In the genomic region with DNA sequence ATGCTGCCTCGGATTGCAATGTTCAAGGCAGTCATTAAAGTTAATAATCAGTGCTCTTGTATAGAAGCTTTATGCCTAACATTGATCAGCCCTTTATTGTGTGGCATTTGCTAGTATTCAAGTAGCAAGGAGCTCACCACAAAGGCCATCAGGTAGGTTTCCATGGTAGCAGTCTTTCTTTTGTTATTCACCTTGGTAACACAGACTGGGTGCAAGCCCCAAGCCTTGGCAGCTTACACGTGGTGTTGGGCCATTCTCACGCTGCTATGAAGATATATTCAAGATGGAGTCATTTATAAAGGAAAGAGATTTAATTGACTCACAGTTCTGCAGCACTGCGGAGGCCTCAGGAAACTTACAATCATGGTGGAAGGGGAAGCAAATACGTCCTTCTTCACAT, we compare ENCODE assay signal across 1 cellular context.
TF ChIP-seq lines count a peak whose summit lies in the region.

No MANE protein-coding gene starts in this region.

TF ChIP-seq in GM23338, 12 proteins besides CTCF, POLR2A, EP300 and RAD21 (continued from another document):
- TF ChIP-seq, protein P1, sequence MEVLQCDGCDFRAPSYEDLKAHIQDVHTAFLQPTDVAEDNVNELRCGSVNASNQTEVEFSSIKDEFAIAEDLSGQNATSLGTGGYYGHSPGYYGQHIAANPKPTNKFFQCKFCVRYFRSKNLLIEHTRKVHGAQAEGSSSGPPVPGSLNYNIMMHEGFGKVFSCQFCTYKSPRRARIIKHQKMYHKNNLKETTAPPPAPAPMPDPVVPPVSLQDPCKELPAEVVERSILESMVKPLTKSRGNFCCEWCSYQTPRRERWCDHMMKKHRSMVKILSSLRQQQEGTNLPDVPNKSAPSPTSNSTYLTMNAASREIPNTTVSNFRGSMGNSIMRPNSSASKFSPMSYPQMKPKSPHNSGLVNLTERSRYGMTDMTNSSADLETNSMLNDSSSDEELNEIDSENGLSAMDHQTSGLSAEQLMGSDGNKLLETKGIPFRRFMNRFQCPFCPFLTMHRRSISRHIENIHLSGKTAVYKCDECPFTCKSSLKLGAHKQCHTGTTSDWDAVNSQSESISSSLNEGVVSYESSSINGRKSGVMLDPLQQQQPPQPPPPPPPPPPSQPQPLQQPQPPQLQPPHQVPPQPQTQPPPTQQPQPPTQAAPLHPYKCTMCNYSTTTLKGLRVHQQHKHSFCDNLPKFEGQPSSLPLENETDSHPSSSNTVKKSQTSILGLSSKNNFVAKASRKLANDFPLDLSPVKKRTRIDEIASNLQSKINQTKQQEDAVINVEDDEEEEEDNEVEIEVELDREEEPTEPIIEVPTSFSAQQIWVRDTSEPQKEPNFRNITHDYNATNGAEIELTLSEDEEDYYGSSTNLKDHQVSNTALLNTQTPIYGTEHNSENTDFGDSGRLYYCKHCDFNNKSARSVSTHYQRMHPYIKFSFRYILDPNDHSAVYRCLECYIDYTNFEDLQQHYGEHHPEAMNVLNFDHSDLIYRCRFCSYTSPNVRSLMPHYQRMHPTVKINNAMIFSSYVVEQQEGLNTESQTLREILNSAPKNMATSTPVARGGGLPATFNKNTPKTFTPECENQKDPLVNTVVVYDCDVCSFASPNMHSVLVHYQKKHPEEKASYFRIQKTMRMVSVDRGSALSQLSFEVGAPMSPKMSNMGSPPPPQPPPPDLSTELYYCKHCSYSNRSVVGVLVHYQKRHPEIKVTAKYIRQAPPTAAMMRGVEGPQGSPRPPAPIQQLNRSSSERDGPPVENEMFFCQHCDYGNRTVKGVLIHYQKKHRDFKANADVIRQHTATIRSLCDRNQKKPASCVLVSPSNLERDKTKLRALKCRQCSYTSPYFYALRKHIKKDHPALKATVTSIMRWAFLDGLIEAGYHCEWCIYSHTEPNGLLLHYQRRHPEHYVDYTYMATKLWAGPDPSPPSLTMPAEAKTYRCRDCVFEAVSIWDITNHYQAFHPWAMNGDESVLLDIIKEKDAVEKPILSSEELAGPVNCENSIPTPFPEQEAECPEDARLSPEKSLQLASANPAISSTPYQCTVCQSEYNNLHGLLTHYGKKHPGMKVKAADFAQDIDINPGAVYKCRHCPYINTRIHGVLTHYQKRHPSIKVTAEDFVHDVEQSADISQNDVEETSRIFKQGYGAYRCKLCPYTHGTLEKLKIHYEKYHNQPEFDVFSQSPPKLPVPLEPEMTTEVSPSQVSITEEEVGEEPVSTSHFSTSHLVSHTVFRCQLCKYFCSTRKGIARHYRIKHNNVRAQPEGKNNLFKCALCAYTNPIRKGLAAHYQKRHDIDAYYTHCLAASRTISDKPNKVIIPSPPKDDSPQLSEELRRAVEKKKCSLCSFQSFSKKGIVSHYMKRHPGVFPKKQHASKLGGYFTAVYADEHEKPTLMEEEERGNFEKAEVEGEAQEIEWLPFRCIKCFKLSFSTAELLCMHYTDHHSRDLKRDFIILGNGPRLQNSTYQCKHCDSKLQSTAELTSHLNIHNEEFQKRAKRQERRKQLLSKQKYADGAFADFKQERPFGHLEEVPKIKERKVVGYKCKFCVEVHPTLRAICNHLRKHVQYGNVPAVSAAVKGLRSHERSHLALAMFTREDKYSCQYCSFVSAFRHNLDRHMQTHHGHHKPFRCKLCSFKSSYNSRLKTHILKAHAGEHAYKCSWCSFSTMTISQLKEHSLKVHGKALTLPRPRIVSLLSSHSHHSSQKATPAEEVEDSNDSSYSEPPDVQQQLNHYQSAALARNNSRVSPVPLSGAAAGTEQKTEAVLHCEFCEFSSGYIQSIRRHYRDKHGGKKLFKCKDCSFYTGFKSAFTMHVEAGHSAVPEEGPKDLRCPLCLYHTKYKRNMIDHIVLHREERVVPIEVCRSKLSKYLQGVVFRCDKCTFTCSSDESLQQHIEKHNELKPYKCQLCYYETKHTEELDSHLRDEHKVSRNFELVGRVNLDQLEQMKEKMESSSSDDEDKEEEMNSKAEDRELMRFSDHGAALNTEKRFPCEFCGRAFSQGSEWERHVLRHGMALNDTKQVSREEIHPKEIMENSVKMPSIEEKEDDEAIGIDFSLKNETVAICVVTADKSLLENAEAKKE (CRISPR knock-in tag; IDR thresholded peaks at IDR 0.05), result no peak
- TF ChIP-seq CREB1 (CRISPR knock-in tag; IDR thresholded peaks at IDR 0.05; ENCODE audit: low read depth), result no peak
TF ChIP-seq in GM23338: peak in this region for 0.
